ENCODE assay signal across 8 cellular contexts in the genomic region with DNA sequence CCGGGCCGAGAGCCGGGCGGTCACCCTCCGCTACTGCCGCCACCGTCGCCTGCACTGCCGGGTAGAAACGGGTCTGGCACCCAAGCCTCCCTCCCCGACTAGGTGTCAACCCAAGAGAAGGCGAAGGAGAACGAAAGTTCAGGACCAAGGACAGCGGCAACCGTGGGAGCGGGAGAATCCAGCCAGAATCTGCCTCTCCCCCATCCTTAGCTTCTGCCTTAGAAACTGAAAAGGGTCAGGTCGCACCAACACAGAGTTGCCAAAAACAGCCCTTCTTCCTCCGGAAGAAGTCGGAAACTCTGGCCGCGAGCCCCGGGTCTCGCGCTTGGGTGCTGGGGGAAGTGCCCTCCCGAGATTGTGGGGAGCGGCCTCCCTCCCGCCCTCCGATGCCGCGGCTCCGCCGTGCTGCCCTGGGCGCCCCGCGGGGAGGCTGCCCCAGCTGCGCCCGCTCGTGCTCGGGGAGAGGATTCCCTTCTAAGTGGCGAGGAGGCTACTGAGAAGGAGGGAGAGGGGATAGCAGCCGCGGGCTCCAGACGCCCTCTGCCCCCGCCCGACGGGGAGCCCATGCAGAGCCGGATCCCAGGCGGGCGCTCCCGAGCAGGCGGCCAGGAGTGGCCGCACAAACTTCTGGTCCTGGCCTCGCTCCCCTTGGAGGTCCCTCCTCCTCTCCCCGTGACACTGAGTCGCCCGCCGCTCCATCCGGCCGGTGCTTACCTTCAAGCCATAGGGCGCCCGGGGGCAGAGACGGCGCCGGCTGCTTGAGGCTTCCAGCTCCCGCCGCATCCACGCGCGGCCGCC. TPM values are rescaled to one million over a fixed set of nuclear protein-coding genes. Genes with fewer than 3 reads are reported as not detected.
DNase-seq lines count a peak whose midpoint lies in the region; ATAC-seq and TF ChIP-seq lines count a peak whose summit lies in the region.

No MANE protein-coding gene starts in this region.

- H3K4me1 Mint-ChIP-seq in Caco-2 (ENCODE audit: low read depth, unreplicated experiment) (peaks cover 9% of the 10 kb centered on the region), chondrocyte (ENCODE audit: low read depth) (peaks cover 11% of the 10 kb centered on the region)

- CTCF ChIA-PET in Caco-2 (lab: Charles Lee): interaction anchor here (0.5 kb wide), 1 partner anchor 1287 kb away, joined by 6 read pairs; no protein-coding TSS in a partner anchor

- DNase-seq in Caco-2 (peak; percentile 95 to 99), HuH-7 (ENCODE audit: low spot score) (peak; percentile 71), WERI-Rb-1 (peak; percentile 46), chondrocyte (ENCODE audit: low spot score) (no peak), kidney tubule cell (ENCODE audit: low spot score) (peak; percentile 68), GOT3 (lab: John Stamatoyannopoulos, UW) (no peak)
- peak; percentile 34 for DNase-seq in stimulated activated CD4-positive, alpha-beta T cell treated with anti-CD3 and anti-CD28 coated beads, Interleukin-4, amount 100 ng/mL, for 24 hours

- H3K4me1 ChIP-seq in Caco-2: peaks cover 8% of the 10 kb centered on the region; the same call in 1 of the 2 replicates

- ATAC-seq in HG03457 (IDR thresholded peaks at IDR 0.05; ENCODE audit: unreplicated experiment): no peak

- H3K27me3 Mint-ChIP-seq in Caco-2 (ENCODE audit: insufficient read depth, unreplicated experiment) (peaks cover 17% of the 10 kb centered on the region), chondrocyte (ENCODE audit: low read depth) (peaks cover 67% of the 10 kb centered on the region)

- BruUV-seq in Caco-2 (replicated peaks; lab: Mats Ljungman, UMichigan): no TSS peak

- no peak for TF ChIP-seq CTCF in Caco-2 (IDR thresholded peaks at IDR 0.05; ENCODE audit: insufficient read depth in 1 of 2, low read depth in 1 of 2, low read length in 1 of 2, severe bottlenecking in 1 of 2, unreplicated experiment in 1 of 2)
- no peak for TF ChIP-seq CTCF in WERI-Rb-1 (IDR thresholded peaks at IDR 0.05; ENCODE audit: low read depth, low read length)
- no peak for TF ChIP-seq CTCF in chondrocyte (IDR thresholded peaks at IDR 0.05)

- H3K4me3 ChIP-seq in Caco-2 (ENCODE audit: low read depth, low read length): peak overlapping the region; percentile 43
- H3K4me3 ChIP-seq in WERI-Rb-1 (ENCODE audit: low read depth, low read length): peak overlapping the region; percentile 80

- H3K9me3 ChIP-seq in Caco-2 (no peaks in the 10 kb centered on the region), WERI-Rb-1 (ENCODE audit: severe bottlenecking) (no peaks in the 10 kb centered on the region)

- H3K36me3 ChIP-seq in Caco-2 (ENCODE audit: control insufficient read depth, insufficient read depth, low read length) (no peaks in the 10 kb centered on the region), WERI-Rb-1 (no peaks in the 10 kb centered on the region)

- POLR2A ChIA-PET in Caco-2 (lab: Charles Lee): no interaction called here

- H3K27me3 ChIP-seq in Caco-2 (replicated peaks; ENCODE audit: control insufficient read depth, insufficient read depth, low read length) (peaks cover 7% of the 10 kb centered on the region), WERI-Rb-1 (ENCODE audit: insufficient read depth, low read depth, severe bottlenecking) (no peaks in the 10 kb centered on the region)

- H3K27ac Mint-ChIP-seq in Caco-2 (ENCODE audit: unreplicated experiment) (no peak overlapping the region), chondrocyte (ENCODE audit: unreplicated experiment) (no peak overlapping the region)

- H3K9me3 Mint-ChIP-seq in Caco-2 (ENCODE audit: unreplicated experiment): no peaks in the 10 kb centered on the region
- no peaks in the 10 kb centered on the region for H3K9me3 Mint-ChIP-seq in chondrocyte (ENCODE audit: low read depth)

- intact Hi-C loops in Caco-2 (cut with micrococcal nuclease; ENCODE audit: unreplicated experiment): loop anchor here (1.0 to 5.0 kb wide), 3 partner anchors 58 to 256 kb away; no protein-coding TSS in a partner anchor

- peak overlapping the region; percentile 59 for H3K4me3 Mint-ChIP-seq in Caco-2 (ENCODE audit: unreplicated experiment)
- H3K4me3 Mint-ChIP-seq in chondrocyte (ENCODE audit: unreplicated experiment): peak overlapping the region; percentile 23

- peak overlapping the region; percentile 59 for H3K27ac ChIP-seq in WERI-Rb-1

- H3K36me3 Mint-ChIP-seq in Caco-2 (ENCODE audit: insufficient read depth, unreplicated experiment): no peaks in the 10 kb centered on the region
- H3K36me3 Mint-ChIP-seq in chondrocyte (ENCODE audit: low read depth): no peaks in the 10 kb centered on the region

RNA-seq across cellular contexts. Expression of gene DRD2, which starts 0.6 kb away (rescaled TPM):
- total RNA-seq in Caco-2 (2022): 13.9 and 17.6 TPM in 2 replicates
- total RNA-seq in chondrocyte: not detected in 3 replicates

Comparison
In these comparisons a context has a peak if more than half of its experiments do, and no peak if none do; other contexts are left out.
1. DNase-seq: peak in Caco-2 (2 of 2), HuH-7 (single experiment), WERI-Rb-1 (single experiment), kidney tubule cell (single experiment) and stimulated activated CD4-positive, alpha-beta T cell treated with anti-CD3 and anti-CD28 coated beads, Interleukin-4, amount 100 ng/mL, for 24 hours (single experiment); none in chondrocyte (single experiment) and GOT3 (single experiment).
2. RNA of gene DRD2, which starts 0.6 kb away (total RNA-seq): 13.9 to 17.6 TPM in Caco-2; not detected in chondrocyte; every median in the first group is over 10 times any median in the second.